In genomic region chr19:58439576-58440554, GRCh38 we compare ENCODE assay signal across 1 cellular context.
TF ChIP-seq lines count a peak whose summit lies in the region.

TSS of gene ZNF132 (minus strand) at chr19:58440153. CDS start at chr19:58439821, 332 bp downstream.

TF ChIP-seq in GM12878, 131 proteins besides CTCF, POLR2A, EP300 and RAD21 (continued from another document and continues in another):
- TF ChIP-seq MEF2B (IDR thresholded peaks at IDR 0.05; ENCODE audit: partially characterized antibody, poor library complexity, severe bottlenecking) (no peak), CREB1 (IDR thresholded peaks at IDR 0.05; ENCODE audit: low read depth) (peak; percentile 98), RAD51 (IDR thresholded peaks at IDR 0.05) (no peak), NR2F1 (conservative IDR thresholded peaks at IDR 0.05) (no peak), MLLT1 (IDR thresholded peaks at IDR 0.05) (peak; percentile 96), ATF2 (IDR thresholded peaks at IDR 0.05; ENCODE audit: low read length) (no peak), NBN (IDR thresholded peaks at IDR 0.05) (0 out of 2 replicates have a peak, but pooled peaks have one; percentile 60), ZNF687 (IDR thresholded peaks at IDR 0.05) (peak; percentile 34; the same call in 1 of the 2 replicates), ATF7 (IDR thresholded peaks at IDR 0.05; ENCODE audit: low read depth) (peak; percentile 51; the same call in 1 of the 2 replicates), SMAD1 (IDR thresholded peaks at IDR 0.05; ENCODE audit: low read depth, partially characterized antibody) (no peak), BCLAF1 (IDR thresholded peaks at IDR 0.05) (no peak), WRNIP1 (IDR thresholded peaks at IDR 0.05; ENCODE audit: borderline replicate concordance, low read depth, low read length) (0 out of 2 replicates have a peak, but pooled peaks have one; percentile 82), MTA3 (IDR thresholded peaks at IDR 0.05; ENCODE audit: borderline replicate concordance, low read length) (no peak), SREBF1 (IDR thresholded peaks at IDR 0.05; ENCODE audit: low read length) (peak; percentile 19; the same call in 1 of the 2 replicates), TCF7 (IDR thresholded peaks at IDR 0.05; ENCODE audit: borderline replicate concordance) (no peak), HCFC1 (IDR thresholded peaks at IDR 0.05; ENCODE audit: low read length) (peak; percentile 86), PAX5 (IDR thresholded peaks at IDR 0.05; ENCODE audit: borderline replicate concordance, low read depth, low read length) (no peak), RELA (IDR thresholded peaks at IDR 0.05; ENCODE audit: borderline replicate concordance, partially characterized antibody) (no peak), HDAC2 (IDR thresholded peaks at IDR 0.05) (no peak), E4F1 (IDR thresholded peaks at IDR 0.05; ENCODE audit: borderline replicate concordance, partially characterized antibody) (peak; percentile 53), RUNX3 (IDR thresholded peaks at IDR 0.05; ENCODE audit: low read length) (peak; percentile 67), CHD2 (IDR thresholded peaks at IDR 0.05; ENCODE audit: borderline replicate concordance, low read depth, low read length) (peak; percentile 53; the same call in 1 of the 2 replicates), ATF3 (IDR thresholded peaks at IDR 0.05; ENCODE audit: borderline replicate concordance, extremely low read depth, low read depth, low read length) (no peak), SMARCA5 (IDR thresholded peaks at IDR 0.05) (no peak), SUPT20H (IDR thresholded peaks at IDR 0.05; ENCODE audit: borderline replicate concordance, control insufficient read depth, low read depth, low read length) (no peak)
- TF ChIP-seq, protein P1, sequence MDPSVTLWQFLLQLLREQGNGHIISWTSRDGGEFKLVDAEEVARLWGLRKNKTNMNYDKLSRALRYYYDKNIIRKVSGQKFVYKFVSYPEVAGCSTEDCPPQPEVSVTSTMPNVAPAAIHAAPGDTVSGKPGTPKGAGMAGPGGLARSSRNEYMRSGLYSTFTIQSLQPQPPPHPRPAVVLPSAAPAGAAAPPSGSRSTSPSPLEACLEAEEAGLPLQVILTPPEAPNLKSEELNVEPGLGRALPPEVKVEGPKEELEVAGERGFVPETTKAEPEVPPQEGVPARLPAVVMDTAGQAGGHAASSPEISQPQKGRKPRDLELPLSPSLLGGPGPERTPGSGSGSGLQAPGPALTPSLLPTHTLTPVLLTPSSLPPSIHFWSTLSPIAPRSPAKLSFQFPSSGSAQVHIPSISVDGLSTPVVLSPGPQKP (IDR thresholded peaks at IDR 0.05; ENCODE audit: low read depth, low read length) = peak; percentile 63
- TF ChIP-seq, protein P2, sequence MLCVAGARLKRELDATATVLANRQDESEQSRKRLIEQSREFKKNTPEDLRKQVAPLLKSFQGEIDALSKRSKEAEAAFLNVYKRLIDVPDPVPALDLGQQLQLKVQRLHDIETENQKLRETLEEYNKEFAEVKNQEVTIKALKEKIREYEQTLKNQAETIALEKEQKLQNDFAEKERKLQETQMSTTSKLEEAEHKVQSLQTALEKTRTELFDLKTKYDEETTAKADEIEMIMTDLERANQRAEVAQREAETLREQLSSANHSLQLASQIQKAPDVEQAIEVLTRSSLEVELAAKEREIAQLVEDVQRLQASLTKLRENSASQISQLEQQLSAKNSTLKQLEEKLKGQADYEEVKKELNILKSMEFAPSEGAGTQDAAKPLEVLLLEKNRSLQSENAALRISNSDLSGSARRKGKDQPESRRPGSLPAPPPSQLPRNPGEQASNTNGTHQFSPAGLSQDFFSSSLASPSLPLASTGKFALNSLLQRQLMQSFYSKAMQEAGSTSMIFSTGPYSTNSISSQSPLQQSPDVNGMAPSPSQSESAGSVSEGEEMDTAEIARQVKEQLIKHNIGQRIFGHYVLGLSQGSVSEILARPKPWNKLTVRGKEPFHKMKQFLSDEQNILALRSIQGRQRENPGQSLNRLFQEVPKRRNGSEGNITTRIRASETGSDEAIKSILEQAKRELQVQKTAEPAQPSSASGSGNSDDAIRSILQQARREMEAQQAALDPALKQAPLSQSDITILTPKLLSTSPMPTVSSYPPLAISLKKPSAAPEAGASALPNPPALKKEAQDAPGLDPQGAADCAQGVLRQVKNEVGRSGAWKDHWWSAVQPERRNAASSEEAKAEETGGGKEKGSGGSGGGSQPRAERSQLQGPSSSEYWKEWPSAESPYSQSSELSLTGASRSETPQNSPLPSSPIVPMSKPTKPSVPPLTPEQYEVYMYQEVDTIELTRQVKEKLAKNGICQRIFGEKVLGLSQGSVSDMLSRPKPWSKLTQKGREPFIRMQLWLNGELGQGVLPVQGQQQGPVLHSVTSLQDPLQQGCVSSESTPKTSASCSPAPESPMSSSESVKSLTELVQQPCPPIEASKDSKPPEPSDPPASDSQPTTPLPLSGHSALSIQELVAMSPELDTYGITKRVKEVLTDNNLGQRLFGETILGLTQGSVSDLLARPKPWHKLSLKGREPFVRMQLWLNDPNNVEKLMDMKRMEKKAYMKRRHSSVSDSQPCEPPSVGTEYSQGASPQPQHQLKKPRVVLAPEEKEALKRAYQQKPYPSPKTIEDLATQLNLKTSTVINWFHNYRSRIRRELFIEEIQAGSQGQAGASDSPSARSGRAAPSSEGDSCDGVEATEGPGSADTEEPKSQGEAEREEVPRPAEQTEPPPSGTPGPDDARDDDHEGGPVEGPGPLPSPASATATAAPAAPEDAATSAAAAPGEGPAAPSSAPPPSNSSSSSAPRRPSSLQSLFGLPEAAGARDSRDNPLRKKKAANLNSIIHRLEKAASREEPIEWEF (IDR thresholded peaks at IDR 0.05; ENCODE audit: insufficient replicate concordance, low read depth, low read length) = no peak
- TF ChIP-seq, protein P3, sequence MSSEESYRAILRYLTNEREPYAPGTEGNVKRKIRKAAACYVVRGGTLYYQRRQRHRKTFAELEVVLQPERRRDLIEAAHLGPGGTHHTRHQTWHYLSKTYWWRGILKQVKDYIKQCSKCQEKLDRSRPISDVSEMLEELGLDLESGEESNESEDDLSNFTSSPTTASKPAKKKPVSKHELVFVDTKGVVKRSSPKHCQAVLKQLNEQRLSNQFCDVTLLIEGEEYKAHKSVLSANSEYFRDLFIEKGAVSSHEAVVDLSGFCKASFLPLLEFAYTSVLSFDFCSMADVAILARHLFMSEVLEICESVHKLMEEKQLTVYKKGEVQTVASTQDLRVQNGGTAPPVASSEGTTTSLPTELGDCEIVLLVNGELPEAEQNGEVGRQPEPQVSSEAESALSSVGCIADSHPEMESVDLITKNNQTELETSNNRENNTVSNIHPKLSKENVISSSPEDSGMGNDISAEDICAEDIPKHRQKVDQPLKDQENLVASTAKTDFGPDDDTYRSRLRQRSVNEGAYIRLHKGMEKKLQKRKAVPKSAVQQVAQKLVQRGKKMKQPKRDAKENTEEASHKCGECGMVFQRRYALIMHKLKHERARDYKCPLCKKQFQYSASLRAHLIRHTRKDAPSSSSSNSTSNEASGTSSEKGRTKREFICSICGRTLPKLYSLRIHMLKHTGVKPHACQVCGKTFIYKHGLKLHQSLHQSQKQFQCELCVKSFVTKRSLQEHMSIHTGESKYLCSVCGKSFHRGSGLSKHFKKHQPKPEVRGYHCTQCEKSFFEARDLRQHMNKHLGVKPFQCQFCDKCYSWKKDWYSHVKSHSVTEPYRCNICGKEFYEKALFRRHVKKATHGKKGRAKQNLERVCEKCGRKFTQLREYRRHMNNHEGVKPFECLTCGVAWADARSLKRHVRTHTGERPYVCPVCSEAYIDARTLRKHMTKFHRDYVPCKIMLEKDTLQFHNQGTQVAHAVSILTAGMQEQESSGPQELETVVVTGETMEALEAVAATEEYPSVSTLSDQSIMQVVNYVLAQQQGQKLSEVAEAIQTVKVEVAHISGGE (CRISPR knock-in tag; IDR thresholded peaks at IDR 0.05) = no peak
- TF ChIP-seq, protein P4, sequence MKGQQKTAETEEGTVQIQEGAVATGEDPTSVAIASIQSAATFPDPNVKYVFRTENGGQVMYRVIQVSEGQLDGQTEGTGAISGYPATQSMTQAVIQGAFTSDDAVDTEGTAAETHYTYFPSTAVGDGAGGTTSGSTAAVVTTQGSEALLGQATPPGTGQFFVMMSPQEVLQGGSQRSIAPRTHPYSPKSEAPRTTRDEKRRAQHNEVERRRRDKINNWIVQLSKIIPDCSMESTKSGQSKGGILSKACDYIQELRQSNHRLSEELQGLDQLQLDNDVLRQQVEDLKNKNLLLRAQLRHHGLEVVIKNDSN (IDR thresholded peaks at IDR 0.05; ENCODE audit: borderline replicate concordance, extremely low read length, insufficient read depth, low read depth, low read length) = no peak
